In the genomic region with DNA sequence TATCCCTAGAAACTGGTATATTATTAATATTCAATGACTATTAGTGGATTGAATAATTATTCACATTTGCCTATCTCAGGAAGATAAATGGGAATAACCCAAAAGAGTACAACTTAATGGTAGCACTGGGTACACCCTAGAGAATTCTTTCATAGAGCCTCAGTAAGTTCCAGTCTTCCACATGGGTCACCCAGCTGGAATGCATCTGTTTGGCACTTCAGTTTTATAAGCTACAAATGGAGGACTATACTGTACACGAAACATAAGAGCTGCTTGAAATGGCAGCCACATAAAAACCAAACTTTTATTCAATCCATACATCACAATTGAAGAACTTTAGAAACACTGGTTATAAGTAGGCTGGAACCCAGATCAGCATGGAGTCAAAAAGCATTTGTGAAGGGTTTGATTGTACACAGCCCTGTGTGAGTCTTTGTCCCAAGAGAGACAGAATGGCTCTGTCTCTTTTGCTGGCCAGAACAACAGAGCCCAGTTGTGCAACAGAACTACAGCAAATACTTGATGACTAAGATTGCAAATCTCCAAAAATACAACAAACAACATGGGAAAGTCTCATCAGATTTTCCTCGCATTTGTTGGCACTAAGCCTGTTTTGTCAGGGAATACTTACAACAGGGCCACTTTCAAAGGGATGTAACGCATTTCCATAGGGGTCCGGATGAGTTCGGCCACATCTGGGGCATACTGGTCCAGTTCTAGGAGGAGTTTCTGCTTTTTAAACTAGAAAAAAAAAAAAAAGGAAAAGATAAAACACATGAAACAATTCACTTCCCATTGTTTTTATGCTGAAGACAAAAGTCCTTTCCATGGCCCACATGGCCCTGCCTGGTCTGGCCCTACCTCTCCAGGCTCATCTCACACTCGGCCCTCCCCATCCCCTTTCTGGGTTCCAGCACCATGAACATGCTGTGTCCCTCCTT, we compare ENCODE assay signal across 9 cellular contexts. TPM values are rescaled to one million over a fixed set of nuclear protein-coding genes. Genes with fewer than 3 reads are reported as not detected.
DNase-seq lines count a peak whose midpoint lies in the region; ATAC-seq lines count a peak whose summit lies in the region.
"Had no signal": no experiment of that assay in that cellular context is flagged by ENCODE, and none has a peak within 500 bp of the region (broad histone marks: within the 10 kb centered on the region; RNA-seq: fewer than 3 reads in every experiment).

No MANE protein-coding gene starts in this region.

- peak; percentile 91 for ATAC-seq in Right ventricle myocardium superior (ENCODE audit: poor library complexity)
- no peak for ATAC-seq in HG02571 (IDR thresholded peaks at IDR 0.05; ENCODE audit: unreplicated experiment)
- ATAC-seq: activated naive CD4-positive, alpha-beta T cell treated with anti-CD3 and anti-CD28 coated beads, Interleukin-2, amount 50 U/mL, for 72 hours had no signal

- DNase-seq in AG20443 (ENCODE audit: low spot score) (peak; percentile 86), astrocyte of the hippocampus (ENCODE audit: low read depth, low spot score) (peak; percentile 60), Right ventricle myocardium superior (no peak), posterior cingulate gyrus (peak in 6 of 10 donors; percentile 16 to 87 (median 40)), NCI-H226 (no peak)
- no peak for DNase-seq in activated CD4-positive, alpha-beta T cell treated with anti-CD3 and anti-CD28 coated beads for 48 hours
- DNase-seq in activated naive CD4-positive, alpha-beta T cell treated with anti-CD3 and anti-CD28 coated beads, Interleukin-2, amount 50 U/mL, for 16 hours = no peak

- intact Hi-C loops in Right ventricle myocardium superior (cut with DNase I) (no loop called here), posterior cingulate gyrus (cut with DNase I) (no loop called here)

RNA-seq across cellular contexts. Expression of gene PIGU, which starts 39.4 kb away (rescaled TPM):
- total RNA-seq in Right ventricle myocardium superior = 10.9 TPM

Comparison
In these comparisons a context has a peak if more than half of its experiments do, and no peak if none do; other contexts are left out.
1. DNase-seq: peak in AG20443 (single experiment), astrocyte of the hippocampus (single experiment) and posterior cingulate gyrus (6 of 10); none in Right ventricle myocardium superior (single experiment), NCI-H226 (single experiment), activated CD4-positive, alpha-beta T cell treated with anti-CD3 and anti-CD28 coated beads for 48 hours (single experiment) and activated naive CD4-positive, alpha-beta T cell treated with anti-CD3 and anti-CD28 coated beads, Interleukin-2, amount 50 U/mL, for 16 hours (single experiment).